In the genomic region with DNA sequence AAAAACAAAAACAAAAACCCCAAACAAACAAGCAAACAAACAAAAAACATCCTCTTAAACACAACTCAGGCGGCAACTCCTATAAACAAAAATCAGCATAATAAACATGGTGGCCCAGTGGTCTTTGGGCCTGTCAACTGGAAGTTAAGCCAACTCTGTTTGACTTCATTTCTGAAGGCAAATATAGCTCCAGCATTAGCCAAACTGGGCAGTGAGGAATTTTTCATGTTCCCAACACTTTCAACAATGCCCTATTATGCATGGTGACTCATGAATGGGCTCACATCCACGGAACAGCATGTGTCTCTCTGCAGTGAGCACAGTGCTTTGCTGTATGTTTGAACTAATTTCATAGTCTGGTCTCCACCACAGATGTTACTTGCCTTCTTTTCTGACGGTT, we compare ENCODE assay signal across 10 cellular contexts.
DNase-seq lines count a peak whose midpoint lies in the region; ATAC-seq and TF ChIP-seq lines count a peak whose summit lies in the region.
"Had no signal": no experiment of that assay in that cellular context is flagged by ENCODE, and none has a peak within 500 bp of the region (broad histone marks: within the 10 kb centered on the region; RNA-seq: fewer than 3 reads in every experiment).

No MANE protein-coding gene starts in this region.

- H3K36me3 ChIP-seq in heart right ventricle, result no peaks in the 10 kb centered on the region
- H3K36me3 ChIP-seq: neutrophil had no signal

- intact Hi-C loops in heart right ventricle (cut with DNase I), result no loop called here

- DNase-seq in EL (peak; percentile 96), amygdala (lab: John Stamatoyannopoulos, UW) (peak in 54 of 56 donors; percentile 10 to 98 (median 74)), heart right ventricle (peak in 1 of 2 donors; percentile 61), renal cortical epithelial cell (ENCODE audit: low read depth) (peak; percentile 92), NCI-H2171 (lab: John Stamatoyannopoulos, UW) (no peak)

- ATAC-seq in heart right ventricle, result peak; percentile 84 to 94 (median 92)
- no peak for ATAC-seq in HG02588 (IDR thresholded peaks at IDR 0.05; ENCODE audit: unreplicated experiment)
- no peak for ATAC-seq in GM18867 (IDR thresholded peaks at IDR 0.05; ENCODE audit: unreplicated experiment)
- ATAC-seq in GM21367 (IDR thresholded peaks at IDR 0.05; ENCODE audit: unreplicated experiment), result no peak
- ATAC-seq: GM12878 had no signal

- H3K4me3 ChIP-seq in heart right ventricle, result no peak overlapping the region
- H3K4me3 ChIP-seq: GM12878 had no signal

- TF ChIP-seq CTCF in heart right ventricle (IDR thresholded peaks at IDR 0.05), result no peak

- peaks cover 0 to 30% (median 17%) of the 10 kb centered on the region in 9 donors for H3K4me1 ChIP-seq in heart right ventricle

- no peaks in the 10 kb centered on the region for H3K27me3 ChIP-seq in heart right ventricle

- H3K27ac ChIP-seq in heart right ventricle, result peak overlapping the region; percentile 46 to 88 (median 68)
- H3K27ac ChIP-seq: neutrophil had no signal

- WGBS in heart right ventricle, 2 donors, result 48 to 52% methylated on average over 3 of the region's 3 CpGs

- H3K9me3 ChIP-seq in heart right ventricle, result no peaks in the 10 kb centered on the region
- H3K9me3 ChIP-seq: neutrophil had no signal

Comparison
In these comparisons a context has a peak if more than half of its experiments do, and no peak if none do; other contexts are left out.
1. ATAC-seq: peak in heart right ventricle (8 of 8); none in HG02588 (single experiment), GM18867 (single experiment) and GM21367 (single experiment).